ENCODE assay signal across 21 cellular contexts in the genomic region with DNA sequence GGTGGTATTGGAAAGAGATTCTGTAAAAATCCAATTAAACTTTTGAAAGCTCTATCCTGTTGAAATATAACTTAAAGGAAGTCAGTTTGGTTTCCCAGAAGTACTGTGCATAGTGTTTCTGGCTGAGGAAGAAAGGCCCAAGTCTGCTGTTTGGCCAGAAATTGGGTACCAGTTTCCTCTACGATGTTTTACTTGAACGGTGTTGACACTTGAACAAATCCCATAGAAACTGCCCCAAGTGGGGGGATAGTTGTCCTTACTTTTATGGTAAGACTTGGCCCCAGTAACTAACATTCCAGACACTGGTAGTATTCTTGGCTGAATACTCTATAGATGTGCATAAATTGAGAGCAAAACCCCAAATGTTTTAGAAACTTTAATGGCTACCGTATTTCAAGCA. TPM values are rescaled to one million over a fixed set of nuclear protein-coding genes. Genes with fewer than 3 reads are reported as not detected.
DNase-seq lines count a peak whose midpoint lies in the region; ATAC-seq, FAIRE-seq and TF ChIP-seq lines count a peak whose summit lies in the region.
"Had no signal": no experiment of that assay in that cellular context is flagged by ENCODE, and none has a peak within 500 bp of the region (broad histone marks: within the 10 kb centered on the region; RNA-seq: fewer than 3 reads in every experiment).

No MANE protein-coding gene starts in this region.

- no peak overlapping the region for H3K14ac ChIP-seq in mesenchymal stem cell (ENCODE audit: low read length in 2 of 2)

- H3K9ac ChIP-seq in duodenal mucosa (ENCODE audit: low read depth in 1 of 2, low read length in 2 of 2) (peak overlapping the region; percentile 1 to 57), mesenchymal stem cell (ENCODE audit: low read length) (no peak overlapping the region)
- H3K9ac ChIP-seq: KMS-11 had no signal

- intact Hi-C loops in posterior cingulate gyrus (cut with DNase I) (no loop called here), dorsolateral prefrontal cortex (cut with DNase I) (no loop called here)

- ATAC-seq in A549 (peak in 1 of 2 experiments; percentile 7; a peak in 3 of 6 replicates), HG03354 (IDR thresholded peaks at IDR 0.05; ENCODE audit: poor library complexity, severe bottlenecking, unreplicated experiment) (no peak), HG03159 (IDR thresholded peaks at IDR 0.05; ENCODE audit: unreplicated experiment) (no peak)
- ATAC-seq: activated T-cell treated with anti-CD3 and anti-CD28 coated beads, Interleukin-2, amount 50 U/mL, for 4 hours; left ventricle myocardium superior; right cardiac atrium; T-cell had no signal

- H3K79me1 ChIP-seq in mesenchymal stem cell (replicated peaks; ENCODE audit: low read length, poor library complexity, severe bottlenecking), result peaks cover 6% of the 10 kb centered on the region

- H2BK5ac ChIP-seq in mesenchymal stem cell (ENCODE audit: low read depth, low read length, poor library complexity, severe bottlenecking), result no peak overlapping the region

- no peak overlapping the region for H2BK15ac ChIP-seq in mesenchymal stem cell (ENCODE audit: low read depth, poor library complexity, severe bottlenecking)

- FAIRE-seq in A549 (lab: Jason Lieb, UNC) (no peak), small intestine (lab: Jason Lieb, UNC) (no peak)

- no peak overlapping the region for H3K23ac ChIP-seq in mesenchymal stem cell (ENCODE audit: low read length in 2 of 2)

- H4K91ac ChIP-seq in mesenchymal stem cell (ENCODE audit: low read length), result no peak overlapping the region

- TF ChIP-seq RAD21 in A549 (conservative IDR thresholded peaks at IDR 0.05 in 1 of 2, IDR thresholded peaks at IDR 0.05 in 1 of 2), result no peak

- no peak for TF ChIP-seq CTCF in A549 (IDR thresholded peaks at IDR 0.05)
- no peak for TF ChIP-seq CTCF in dorsolateral prefrontal cortex (IDR thresholded peaks at IDR 0.05 in 54 of 56, conservative IDR thresholded peaks at IDR 0.05 in 2 of 56; ENCODE audit: low read depth in 1 of 56, partially characterized antibody in 56 of 56)

- POLR2A ChIA-PET in A549 (lab: Yijun Ruan, JAX), result interaction anchor here (2.5 to 3.2 kb wide), 2 partner anchors 12 to 14 kb away, joined by 7 to 12 read pairs; a partner anchor contains a TSS

- H3K4ac ChIP-seq in mesenchymal stem cell (ENCODE audit: low read depth in 1 of 2, low read length in 2 of 2), result no peak overlapping the region

- no peak overlapping the region for H4K8ac ChIP-seq in mesenchymal stem cell (ENCODE audit: low read length)

- H3K36me3 ChIP-seq in duodenal mucosa (ENCODE audit: control insufficient read depth in 1 of 2, insufficient read depth in 2 of 2, low read length in 2 of 2) (peaks cover 23 to 41% of the 10 kb centered on the region in 2 donors), mesenchymal stem cell (ENCODE audit: control insufficient read depth in 1 of 2, insufficient read depth in 2 of 2, low read depth in 1 of 2, low read length in 2 of 2) (peaks cover 0 to 3% of the 10 kb centered on the region in 2 experiments), small intestine (ENCODE audit: control insufficient read depth in 2 of 2, insufficient read depth in 2 of 2, low read length in 2 of 2) (peaks cover 0 to 10% of the 10 kb centered on the region in 2 donors)

- H3K18ac ChIP-seq in mesenchymal stem cell (ENCODE audit: low read depth in 1 of 2, low read length in 2 of 2), result peak overlapping the region in 1 of 2 experiments; percentile 62

- H3K9me3 ChIP-seq in A549, result no peaks in the 10 kb centered on the region
- H3K9me3 ChIP-seq in duodenal mucosa (ENCODE audit: control insufficient read depth in 1 of 2, low read length in 2 of 2), result no peaks in the 10 kb centered on the region
- no peaks in the 10 kb centered on the region for H3K9me3 ChIP-seq in mesenchymal stem cell (ENCODE audit: control insufficient read depth, low read length)
- H3K9me3 ChIP-seq in small intestine (ENCODE audit: control insufficient read depth, low read depth), result no peaks in the 10 kb centered on the region

- H3K4me3 ChIP-seq in A549 (peak overlapping the region; percentile 19; the same call in 1 of the 3 replicates), duodenal mucosa (ENCODE audit: low read depth in 1 of 2, low read length in 2 of 2) (peak overlapping the region; percentile 2 to 65), mesenchymal stem cell (ENCODE audit: insufficient read depth in 1 of 2, low read depth in 1 of 2, low read length in 2 of 2) (no peak overlapping the region), small intestine (ENCODE audit: low read depth in 1 of 2, low read length in 2 of 2) (no peak overlapping the region), dorsolateral prefrontal cortex (no peak overlapping the region)

- no peak overlapping the region for H2AK5ac ChIP-seq in mesenchymal stem cell (ENCODE audit: low read length, severe bottlenecking)

- TF ChIP-seq EP300 in A549 (IDR thresholded peaks at IDR 0.05), result no peak

- peak overlapping the region; percentile 19 for H2BK120ac ChIP-seq in mesenchymal stem cell (ENCODE audit: low read depth, low read length)

- H3K4me2 ChIP-seq in A549, result peak overlapping the region; percentile 79
- H3K4me2 ChIP-seq in mesenchymal stem cell (ENCODE audit: low read length, poor library complexity, severe bottlenecking), result no peak overlapping the region

- H2AFZ ChIP-seq in mesenchymal stem cell (ENCODE audit: low read depth, low read length), result no peak overlapping the region

- H3K27me3 ChIP-seq in duodenal mucosa (ENCODE audit: control insufficient read depth in 1 of 2, insufficient read depth in 2 of 2, low read length in 2 of 2), result no peaks in the 10 kb centered on the region
- no peaks in the 10 kb centered on the region for H3K27me3 ChIP-seq in mesenchymal stem cell (ENCODE audit: control insufficient read depth in 1 of 2, insufficient read depth in 1 of 2, low read length in 2 of 2)
- no peaks in the 10 kb centered on the region for H3K27me3 ChIP-seq in small intestine (ENCODE audit: control insufficient read depth in 2 of 2, insufficient read depth in 2 of 2, low read length in 2 of 2)
- H3K27me3 ChIP-seq in dorsolateral prefrontal cortex, result no peaks in the 10 kb centered on the region

- CTCF ChIA-PET in A549 (lab: Yijun Ruan, JAX), result no interaction called here

- H3K4me1 ChIP-seq in A549, result peaks cover 73% of the 10 kb centered on the region
- H3K4me1 ChIP-seq in duodenal mucosa (ENCODE audit: control insufficient read depth in 1 of 2, insufficient read depth in 2 of 2, low read length in 2 of 2), result peaks cover 15 to 51% of the 10 kb centered on the region in 2 donors
- peaks cover 1% of the 10 kb centered on the region for H3K4me1 ChIP-seq in mesenchymal stem cell (ENCODE audit: control insufficient read depth, insufficient read depth, low read depth, low read length)
- peaks cover 0 to 2% of the 10 kb centered on the region in 2 donors for H3K4me1 ChIP-seq in small intestine (ENCODE audit: control insufficient read depth in 2 of 2, insufficient read depth in 1 of 2, low read depth in 1 of 2, low read length in 1 of 2)

- TF ChIP-seq POLR2A in A549 (IDR thresholded peaks at IDR 0.05; ENCODE audit: low read length), result no peak

- H2BK12ac ChIP-seq in mesenchymal stem cell (ENCODE audit: low read length in 2 of 2), result no peak overlapping the region

- H3K27ac ChIP-seq in A549, result peak overlapping the region; percentile 63 to 88
- no peak overlapping the region for H3K27ac ChIP-seq in duodenal mucosa (ENCODE audit: low read depth, low read length)
- H3K27ac ChIP-seq in mesenchymal stem cell (ENCODE audit: low read length, poor library complexity, severe bottlenecking), result no peak overlapping the region
- peak overlapping the region in 1 of 2 donors; percentile 20 for H3K27ac ChIP-seq in small intestine (ENCODE audit: low read depth in 1 of 2, low read length in 1 of 2)
- no peak overlapping the region for H3K27ac ChIP-seq in dorsolateral prefrontal cortex
- H3K27ac ChIP-seq: KMS-11 had no signal

- whole genome bisulfite sequencing in A549 (ENCODE audit: missing lambda C conversion rate), result 34% methylated on average over 3 of the region's 3 CpGs
- 80% methylated on average over 1 of the region's 3 CpGs for WGBS in mesenchymal stem cell
- WGBS in small intestine, 3 donors, result 18 to 40% (median 27%) methylated on average over 3 of the region's 3 CpGs

- DNase-seq in A549 (ENCODE audit: low read depth in 1 of 2, low spot score in 1 of 2), result no peak
- DNase-seq in mesenchymal stem cell, result no peak
- DNase-seq in small intestine, result peak; percentile 11
- DNase-seq in posterior cingulate gyrus, result no peak
- no peak for DNase-seq in dorsolateral prefrontal cortex
- DNase-seq: 8988T; activated naive CD4-positive, alpha-beta T cell treated with Interleukin-2 at 50 U/mL for 16 hours; activated T-cell treated with anti-CD3 and anti-CD28 coated beads, Interleukin-2, amount 50 U/mL, for 4 hours; amygdala; DMS79 treated with DMSO at 0.1 percent for 48 hours; left ventricle myocardium superior; MV-4-11; NCI-H187; NCI-H345; right cardiac atrium; Right ventricle myocardium superior; T-cell had no signal

TF ChIP-seq in A549, 52 proteins besides CTCF, POLR2A, EP300 and RAD21 (continues in another document):
- TF ChIP-seq, protein P1, sequence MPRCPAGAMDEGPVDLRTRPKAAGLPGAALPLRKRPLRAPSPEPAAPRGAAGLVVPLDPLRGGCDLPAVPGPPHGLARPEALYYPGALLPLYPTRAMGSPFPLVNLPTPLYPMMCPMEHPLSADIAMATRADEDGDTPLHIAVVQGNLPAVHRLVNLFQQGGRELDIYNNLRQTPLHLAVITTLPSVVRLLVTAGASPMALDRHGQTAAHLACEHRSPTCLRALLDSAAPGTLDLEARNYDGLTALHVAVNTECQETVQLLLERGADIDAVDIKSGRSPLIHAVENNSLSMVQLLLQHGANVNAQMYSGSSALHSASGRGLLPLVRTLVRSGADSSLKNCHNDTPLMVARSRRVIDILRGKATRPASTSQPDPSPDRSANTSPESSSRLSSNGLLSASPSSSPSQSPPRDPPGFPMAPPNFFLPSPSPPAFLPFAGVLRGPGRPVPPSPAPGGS (IDR thresholded peaks at IDR 0.05), result no peak
- TF ChIP-seq SREBF2 (IDR thresholded peaks at IDR 0.05) (no peak), BHLHE40 (IDR thresholded peaks at IDR 0.05; ENCODE audit: low read depth, low read length) (no peak), GATA3 (IDR thresholded peaks at IDR 0.05; ENCODE audit: borderline replicate concordance) (no peak)

RNA-seq across cellular contexts. Expression of a gene that starts 14.2 kb away (rescaled TPM):
- polyA plus RNA-seq in A549 (2011; rRNA removed) (83.5 and 101 TPM in 2 replicates), A549 (2017; fragmentation: RNase III; extraction: RNeasy Plus Mini Kit Qiagen cat#74134 plus additional on column Dnase treatment) (31.8 to 48.7 TPM (median 34.4 TPM) in 3 replicates), small intestine (100 to 1,000 TPM; 126 to 178 (median 141) TPM)
- polyA plus RNA-seq in A549 (2012; cell fraction: cytosol; rRNA removed), result 36.0 and 53.4 TPM in 2 replicates
- 36.0 and 38.1 TPM in 2 replicates for polyA plus RNA-seq in A549 (2012; cell fraction: nucleus; rRNA removed)
- polyA minus RNA-seq in A549 (2011; rRNA and poly(A)+ RNA removed), result 124 and 158 TPM in 2 replicates
- 5.2 TPM for polyA plus RNA-seq in mesenchymal stem cell (2013, experiment 1 of 2)
- polyA plus RNA-seq in mesenchymal stem cell (2013, experiment 2 of 2), result 6.0 TPM
- 10 to 100 TPM in 1 of 120 experiments, 1 to 10 TPM in 118, under 1 TPM in 1; 0.91 to 11.0 (median 3.6) TPM for total RNA-seq in dorsolateral prefrontal cortex

Comparison
In these comparisons a context has a peak if more than half of its experiments do, and no peak if none do; other contexts are left out.
1. H3K27ac ChIP-seq: peak in A549 (2 of 2); none in duodenal mucosa (single experiment), mesenchymal stem cell (single experiment) and dorsolateral prefrontal cortex (0 of 59).
2. H3K4me3 ChIP-seq: peak in A549 (single experiment) and duodenal mucosa (2 of 2); none in mesenchymal stem cell (0 of 2), small intestine (0 of 2) and dorsolateral prefrontal cortex (0 of 59).